In genomic region chr1:161307230-161307768, GRCh38 we compare ENCODE assay signal across 1 cellular context.
A peak's percentile ranks its signal among the peaks of the same experiment; 100 is the strongest.
TF ChIP-seq lines count a peak whose summit lies in the region.

No MANE protein-coding gene starts in this region.

TF ChIP-seq in K562, 482 proteins besides CTCF, POLR2A, EP300 and RAD21 (continued from another document and continues in another):
- 0 out of 2 replicates have a peak, but pooled peaks have one; percentile 31 for TF ChIP-seq ZEB2 (IDR thresholded peaks at IDR 0.05)
- TF ChIP-seq ZNF518B (CRISPR knock-in tag; IDR thresholded peaks at IDR 0.05): no peak
- TF ChIP-seq FOXO4 (CRISPR knock-in tag; IDR thresholded peaks at IDR 0.05): 0 out of 2 replicates have a peak, but pooled peaks have one; percentile 20
- peak; percentile 90 for TF ChIP-seq SPI1 (IDR thresholded peaks at IDR 0.05; ENCODE audit: borderline replicate concordance, low read depth, low read length)
- TF ChIP-seq ARID3B (CRISPR knock-in tag; IDR thresholded peaks at IDR 0.05; ENCODE audit: borderline replicate concordance): 0 out of 2 replicates have a peak, but pooled peaks have one; percentile 32
- peak; percentile 59 for TF ChIP-seq POLR2B (IDR thresholded peaks at IDR 0.05; ENCODE audit: low read depth, partially characterized antibody)
- no peak for TF ChIP-seq ZNF584 (CRISPR knock-in tag; IDR thresholded peaks at IDR 0.05; ENCODE audit: low read depth)
- no peak for TF ChIP-seq SMARCA5 (IDR thresholded peaks at IDR 0.05)
- no peak for TF ChIP-seq PCBP2 (IDR thresholded peaks at IDR 0.05; ENCODE audit: low read depth, low read length, poor library complexity, severe bottlenecking)
- TF ChIP-seq ZBTB33 (CRISPR knock-in tag; IDR thresholded peaks at IDR 0.05): no peak
- TF ChIP-seq NFRKB (IDR thresholded peaks at IDR 0.05; ENCODE audit: low read depth): peak; percentile 31; the same call in 1 of the 2 replicates
- TF ChIP-seq ZNF133 (CRISPR knock-in tag; IDR thresholded peaks at IDR 0.05): no peak
- peak; percentile 60; the same call in 1 of the 2 replicates for TF ChIP-seq SMARCA4 (IDR thresholded peaks at IDR 0.05)
- no peak for TF ChIP-seq STAT6 (CRISPR knock-in tag; IDR thresholded peaks at IDR 0.05)
- peak; percentile 89 for TF ChIP-seq ZNF316 (IDR thresholded peaks at IDR 0.05)
- no peak for TF ChIP-seq RHOXF2B (CRISPR knock-in tag; conservative IDR thresholded peaks at IDR 0.05)
- TF ChIP-seq FOXA1 (IDR thresholded peaks at IDR 0.05; ENCODE audit: borderline replicate concordance): no peak
- TF ChIP-seq ETV1 (tag; conservative IDR thresholded peaks at IDR 0.05; ENCODE audit: low read depth): peak; percentile 54
- TF ChIP-seq NR4A1 (CRISPR knock-in tag; IDR thresholded peaks at IDR 0.05): no peak
- TF ChIP-seq NR4A1 (tag; IDR thresholded peaks at IDR 0.05): peak; percentile 61
- TF ChIP-seq POLR2AphosphoS5 (IDR thresholded peaks at IDR 0.05; ENCODE audit: control insufficient read depth, insufficient read depth, low read depth, low read length): peak; percentile 35; the same call in 1 of the 2 replicates
- no peak for TF ChIP-seq NFATC3 (IDR thresholded peaks at IDR 0.05)
- no peak for TF ChIP-seq PHTF2 (CRISPR knock-in tag; IDR thresholded peaks at IDR 0.05)
- peak; percentile 70; the same call in 1 of the 2 replicates for TF ChIP-seq ZNF175 (CRISPR knock-in tag; IDR thresholded peaks at IDR 0.05; ENCODE audit: low read depth)
- 0 out of 2 replicates have a peak, but pooled peaks have one; percentile 42 for TF ChIP-seq HDGF (IDR thresholded peaks at IDR 0.05)
- no peak for TF ChIP-seq ZFP36 (IDR thresholded peaks at IDR 0.05; ENCODE audit: low read depth, low read length, partially characterized antibody)
- no peak for TF ChIP-seq MCM5 (IDR thresholded peaks at IDR 0.05; ENCODE audit: low read depth)
- no peak for TF ChIP-seq TCF15 (CRISPR knock-in tag; IDR thresholded peaks at IDR 0.05)
- peak; percentile 55; the same call in 1 of the 2 replicates for TF ChIP-seq MTA3 (IDR thresholded peaks at IDR 0.05; ENCODE audit: borderline replicate concordance)
- TF ChIP-seq TAF1 (IDR thresholded peaks at IDR 0.05; ENCODE audit: control insufficient read depth, extremely low read depth, insufficient read depth, low read length, severe bottlenecking): peak; percentile 39
- TF ChIP-seq ZNF75A (CRISPR knock-in tag; IDR thresholded peaks at IDR 0.05): no peak
- peak; percentile 49; the same call in 1 of the 2 replicates for TF ChIP-seq CREM (IDR thresholded peaks at IDR 0.05; ENCODE audit: low read depth)
- TF ChIP-seq CREB3 (tag; conservative IDR thresholded peaks at IDR 0.05; ENCODE audit: low read depth): 0 out of 2 replicates have a peak, but pooled peaks have one; percentile 42
- TF ChIP-seq ATF4 (CRISPR knock-in tag; IDR thresholded peaks at IDR 0.05): peak; percentile 62; the same call in 1 of the 2 replicates
- TF ChIP-seq MCM3 (IDR thresholded peaks at IDR 0.05): no peak
- TF ChIP-seq BCLAF1 (IDR thresholded peaks at IDR 0.05; ENCODE audit: borderline replicate concordance in 1 of 2, control insufficient read depth in 1 of 2, low read depth in 2 of 2, low read length in 1 of 2): no peak
- TF ChIP-seq C11orf30 (IDR thresholded peaks at IDR 0.05; ENCODE audit: low read depth): peak; percentile 92
- no peak for TF ChIP-seq MXI1 (IDR thresholded peaks at IDR 0.05; ENCODE audit: low read depth, low read length)
- 0 out of 2 replicates have a peak, but pooled peaks have one; percentile 23 for TF ChIP-seq ZNF311 (CRISPR knock-in tag; IDR thresholded peaks at IDR 0.05)
- TF ChIP-seq CEBPG (CRISPR knock-in tag; IDR thresholded peaks at IDR 0.05): 0 out of 2 replicates have a peak, but pooled peaks have one; percentile 11
- no peak for TF ChIP-seq CEBPG (tag; conservative IDR thresholded peaks at IDR 0.05 in 1 of 2, IDR thresholded peaks at IDR 0.05 in 1 of 2)
- 0 out of 2 replicates have a peak, but pooled peaks have one; percentile 43 for TF ChIP-seq GATAD2A (IDR thresholded peaks at IDR 0.05)
- 0 out of 2 replicates have a peak, but pooled peaks have one; percentile 32 for TF ChIP-seq TOE1 (IDR thresholded peaks at IDR 0.05; ENCODE audit: borderline replicate concordance)
- TF ChIP-seq TOE1 (CRISPR knock-in tag; IDR thresholded peaks at IDR 0.05; ENCODE audit: borderline replicate concordance, low read depth): no peak
- 0 out of 2 replicates have a peak, but pooled peaks have one; percentile 61 for TF ChIP-seq ZNF165 (CRISPR knock-in tag; IDR thresholded peaks at IDR 0.05; ENCODE audit: borderline replicate concordance)
